In genomic region chr11:88590366-88590765, GRCh38 we compare ENCODE assay signal across 32 cellular contexts.
"Had no signal": no experiment of that assay in that cellular context is flagged by ENCODE, and none has a peak within 500 bp of the region (broad histone marks: within the 10 kb centered on the region; RNA-seq: fewer than 3 reads in every experiment).

No MANE protein-coding gene starts in this region.

- H3K4me2 ChIP-seq: KMS-11, PC-9 had no signal

- H3K4me3 ChIP-seq: cardiac muscle cell, PC-9 had no signal

- DNase-seq: activated B cell treated with CpG ODN at 0.5 μM for 24 hours; activated CD4-positive, alpha-beta memory T cell treated with anti-CD3 and anti-CD28 coated beads for 36 hours; activated CD4-positive, alpha-beta T cell treated with anti-CD3 and anti-CD28 coated beads for 4 hours; activated CD4-positive, alpha-beta T cell treated with anti-CD3 and anti-CD28 coated beads, Interleukin-2, amount 50 U/mL, for 1 hour; activated CD4-positive, CD25-positive, alpha-beta regulatory T cell treated with anti-CD3 and anti-CD28 coated beads, Interleukin-2, amount 50 U/mL, for 72 hours; activated CD8-positive, alpha-beta memory T cell treated with anti-CD3 and anti-CD28 coated beads, Interleukin-2, amount 50 U/mL, for 4 hours; activated gamma-delta T cell treated with Interleukin-2 at 50 U/mL for 16 hours; activated naive CD4-positive, alpha-beta T cell treated with anti-CD3 and anti-CD28 coated beads for 36 hours; activated naive CD8-positive, alpha-beta T cell treated with anti-CD3 and anti-CD28 coated beads, Interleukin-2, amount 50 U/mL, for 24 hours; activated T-cell treated with anti-CD3 and anti-CD28 coated beads for 4 hours; activated T-cell treated with anti-CD3 and anti-CD28 coated beads, Interleukin-2, amount 50 U/mL, for 4 hours; anterior cingulate cortex; NCI-H1092 treated with DMSO at 0.1 percent for 48 hours; NCI-H1417; NCI-H146; NCI-H187 treated with DMSO at 0.1 percent for 48 hours; NCI-H2081 treated with DMSO at 0.1 percent for 48 hours; NCI-H226; NCI-H446 treated with DMSO at 0.1 percent for 48 hours; NCI-H524; NCI-H69; PC-9; Right ventricle myocardium superior; SW 1271; T-helper 1 cell; T-helper 2 cell; T-helper 9 cell had no signal

- H3K9ac ChIP-seq: KMS-11 had no signal

- FAIRE-seq: RCC 7860 had no signal

- H3K27me3 ChIP-seq: cardiac muscle cell had no signal

- ATAC-seq: activated naive CD8-positive, alpha-beta T cell treated with anti-CD3 and anti-CD28 coated beads, Interleukin-2, amount 50 U/mL, for 24 hours; activated T-cell treated with anti-CD3 and anti-CD28 coated beads, Interleukin-2, amount 50 U/mL, for 4 hours had no signal

- H3K36me3 ChIP-seq: cardiac muscle cell had no signal

- H2AFZ ChIP-seq: PC-9 had no signal

- H3K27ac ChIP-seq: cardiac muscle cell, KMS-11, PC-9, RWPE1, VCaP had no signal
